In the genomic region with DNA sequence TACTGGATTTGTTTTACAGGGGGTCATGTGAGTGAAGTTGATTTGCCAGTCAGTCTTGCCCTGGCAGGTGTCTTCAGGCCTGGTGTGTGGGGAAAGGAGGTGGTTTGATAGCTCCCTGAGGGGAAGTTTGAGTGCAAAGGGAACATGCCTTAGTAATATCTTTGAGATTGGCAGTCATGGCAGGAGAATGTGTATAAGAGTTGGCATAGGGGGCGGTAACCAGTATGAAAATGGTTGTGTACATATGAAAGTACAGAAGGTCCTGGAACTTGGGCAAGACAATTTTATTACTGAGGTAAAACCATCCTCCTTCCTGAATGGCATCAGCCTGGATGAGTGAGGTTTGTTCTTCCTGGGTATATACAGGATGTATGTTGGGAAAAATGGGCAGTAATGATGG, we compare ENCODE assay signal across 28 cellular contexts. TPM values are rescaled to one million over a fixed set of nuclear protein-coding genes. Genes with fewer than 3 reads are reported as not detected.
"Had no signal": no experiment of that assay in that cellular context is flagged by ENCODE, and none has a peak within 500 bp of the region (broad histone marks: within the 10 kb centered on the region; RNA-seq: fewer than 3 reads in every experiment).

No MANE protein-coding gene starts in this region.

- H3K4me3 ChIP-seq: K562, Peyer's patch, SK-N-MC had no signal

- ATAC-seq: activated CD4-positive, alpha-beta T cell treated with anti-CD3 and anti-CD28 coated beads for 36 hours; activated T-helper 17 cell treated with anti-CD3 and anti-CD28 coated beads, Interleukin-2, amount 50 U/mL, for 72 hours; K562; T-cell had no signal

- H3K27me3 ChIP-seq: Peyer's patch had no signal

- H3K4me1 ChIP-seq: Peyer's patch had no signal

- DNase-seq: activated CD4-positive, alpha-beta memory T cell treated with anti-CD3 and anti-CD28 coated beads, Interleukin-2, amount 10 ng/mL, durations not matched to agents 7 days and 5 days; activated CD4-positive, alpha-beta T cell treated with anti-CD3 and anti-CD28 coated beads for 36 hours; activated CD4-positive, alpha-beta T cell treated with anti-CD3 and anti-CD28 coated beads, Interleukin-2, amount 50 U/mL, for 1 hour; activated gamma-delta T cell; activated naive CD4-positive, alpha-beta T cell treated with anti-CD3 and anti-CD28 coated beads for 36 hours; activated T-cell treated with anti-CD3 and anti-CD28 coated beads for 4 hours; activated T-cell treated with anti-CD3 and anti-CD28 coated beads, Interleukin-2, amount 50 U/mL, for 48 hours; amygdala; caudate nucleus; Karpas-422; NCI-H146; NCI-H187 treated with DMSO at 0.1 percent for 48 hours; NCI-H2081 treated with DMSO at 0.1 percent for 48 hours; NCI-H446; NCI-H524; Peyer's patch; SIG-M5; T-cell; T-helper 2 cell; T1000 had no signal

- H3K9me3 ChIP-seq: Peyer's patch had no signal

- H3K36me3 Mint-ChIP-seq: brain had no signal

- H3K27ac ChIP-seq: Peyer's patch, SK-N-MC, WERI-Rb-1 had no signal

- H3K27ac Mint-ChIP-seq: activated CD4-positive, alpha-beta memory T cell treated with anti-CD3 and anti-CD28 coated beads, Interleukin-2, amount 10 ng/mL, durations not matched to agents 7 days and 5 days; activated CD4-positive, alpha-beta T cell treated with anti-CD3 and anti-CD28 coated beads for 36 hours; activated naive CD4-positive, alpha-beta T cell treated with anti-CD3 and anti-CD28 coated beads for 36 hours; activated naive CD8-positive, alpha-beta T cell; activated T-helper 17 cell treated with anti-CD3 and anti-CD28 coated beads, Interleukin-2, amount 50 U/mL, for 72 hours; brain; T-cell had no signal

- H3K4me3 Mint-ChIP-seq: activated CD4-positive, alpha-beta memory T cell treated with anti-CD3 and anti-CD28 coated beads, Interleukin-2, amount 10 ng/mL, durations not matched to agents 7 days and 5 days; activated CD4-positive, alpha-beta T cell treated with anti-CD3 and anti-CD28 coated beads for 36 hours; activated naive CD4-positive, alpha-beta T cell treated with anti-CD3 and anti-CD28 coated beads for 36 hours; activated naive CD8-positive, alpha-beta T cell; activated T-helper 17 cell treated with anti-CD3 and anti-CD28 coated beads, Interleukin-2, amount 50 U/mL, for 72 hours; brain; T-cell had no signal

- H3K4me1 Mint-ChIP-seq: brain had no signal

- H3K36me3 ChIP-seq: Peyer's patch, WERI-Rb-1 had no signal

RNA-seq across cellular contexts. Expression of a gene that starts 37.6 kb away (rescaled TPM):
- total RNA-seq: activated CD4-positive, alpha-beta memory T cell treated with anti-CD3 and anti-CD28 coated beads, Interleukin-2, amount 10 ng/mL, durations not matched to agents 7 days and 5 days; activated CD4-positive, alpha-beta T cell treated with anti-CD3 and anti-CD28 coated beads for 36 hours; activated CD8-positive, alpha-beta memory T cell treated with anti-CD3 and anti-CD28 coated beads for 36 hours; activated naive CD4-positive, alpha-beta T cell treated with anti-CD3 and anti-CD28 coated beads for 36 hours; activated T-helper 17 cell treated with anti-CD3 and anti-CD28 coated beads, Interleukin-2, amount 50 U/mL, for 72 hours; astrocyte; K562; T-cell had no signal
- polyA plus RNA-seq: K562 had no signal

RNA-seq across cellular contexts. Expression of a gene that starts 53.0 kb away (rescaled TPM):
- total RNA-seq: activated CD4-positive, alpha-beta memory T cell treated with anti-CD3 and anti-CD28 coated beads, Interleukin-2, amount 10 ng/mL, durations not matched to agents 7 days and 5 days; activated CD4-positive, alpha-beta T cell treated with anti-CD3 and anti-CD28 coated beads for 36 hours; activated CD8-positive, alpha-beta memory T cell treated with anti-CD3 and anti-CD28 coated beads for 36 hours; activated naive CD4-positive, alpha-beta T cell treated with anti-CD3 and anti-CD28 coated beads for 36 hours; activated T-helper 17 cell treated with anti-CD3 and anti-CD28 coated beads, Interleukin-2, amount 50 U/mL, for 72 hours; astrocyte; K562; T-cell had no signal
- polyA plus RNA-seq: K562 had no signal
